Comparison of ENCODE assay signal across 23 cellular contexts in genomic region chr1:98659879-98660278, GRCh38. TPM values are rescaled to one million over a fixed set of nuclear protein-coding genes. Genes with fewer than 3 reads are reported as not detected.
"Had no signal": no experiment of that assay in that cellular context is flagged by ENCODE, and none has a peak within 500 bp of the region (broad histone marks: within the 10 kb centered on the region; RNA-seq: fewer than 3 reads in every experiment).

No MANE protein-coding gene starts in this region.

- H3K36me3 ChIP-seq: brain microvascular endothelial cell, cardiac muscle cell had no signal

- DNase-seq: activated CD4-positive, alpha-beta T cell treated with anti-CD3 and anti-CD28 coated beads for 4 hours; activated CD8-positive, alpha-beta memory T cell treated with anti-CD3 and anti-CD28 coated beads, Interleukin-2, amount 50 U/mL, for 4 hours; activated CD8-positive, alpha-beta T cell treated with anti-CD3 and anti-CD28 coated beads for 36 hours; activated effector memory CD4-positive, alpha-beta T cell treated with Interleukin-2 at 50 U/mL for 16 hours; activated naive CD4-positive, alpha-beta T cell treated with Interleukin-2 at 50 U/mL for 16 hours; activated naive CD8-positive, alpha-beta T cell treated with anti-CD3 and anti-CD28 coated beads, Interleukin-2, amount 50 U/mL, for 24 hours; amniotic stem cell; brain microvascular endothelial cell; Karpas-422; MM.1S; NCI-H1105 treated with DMSO at 0.1 percent for 48 hours; NCI-H146; NCI-H187 treated with DMSO at 0.1 percent for 48 hours; NCI-H345; NCI-H510A treated with DMSO at 0.1 percent for 48 hours; NCI-H774; NK-92 treated with Interleukin-12 subunit alpha and Interleukin-12 subunit beta, amount 100 ng/mL, for 24 hours; SHP77 treated with DMSO at 0.1 percent for 48 hours had no signal

- H3K27me3 ChIP-seq: brain microvascular endothelial cell, cardiac muscle cell had no signal

- ATAC-seq: activated CD4-positive, CD25-positive, alpha-beta regulatory T cell treated with anti-CD3 and anti-CD28 coated beads, Interleukin-2, amount 50 U/mL, for 24 hours; activated CD8-positive, alpha-beta T cell treated with anti-CD3 and anti-CD28 coated beads for 36 hours; activated naive CD4-positive, alpha-beta T cell treated with anti-CD3 and anti-CD28 coated beads, Interleukin-2, amount 50 U/mL, for 72 hours; activated naive CD8-positive, alpha-beta T cell treated with anti-CD3 and anti-CD28 coated beads, Interleukin-2, amount 50 U/mL, for 24 hours; K562 had no signal

- H3K27ac ChIP-seq: brain microvascular endothelial cell, cardiac muscle cell had no signal

- FAIRE-seq: K562, RCC 7860 had no signal

- H3K4me3 ChIP-seq: cardiac muscle cell, K562 had no signal

RNA-seq across cellular contexts. Expression of gene SNX7, which starts 1.6 kb away (rescaled TPM):
- total RNA-seq: activated CD8-positive, alpha-beta T cell treated with anti-CD3 and anti-CD28 coated beads for 36 hours had no signal
- polyA plus RNA-seq: K562 had no signal
